9 cellular contexts compared by ENCODE assay signal in the genomic region with DNA sequence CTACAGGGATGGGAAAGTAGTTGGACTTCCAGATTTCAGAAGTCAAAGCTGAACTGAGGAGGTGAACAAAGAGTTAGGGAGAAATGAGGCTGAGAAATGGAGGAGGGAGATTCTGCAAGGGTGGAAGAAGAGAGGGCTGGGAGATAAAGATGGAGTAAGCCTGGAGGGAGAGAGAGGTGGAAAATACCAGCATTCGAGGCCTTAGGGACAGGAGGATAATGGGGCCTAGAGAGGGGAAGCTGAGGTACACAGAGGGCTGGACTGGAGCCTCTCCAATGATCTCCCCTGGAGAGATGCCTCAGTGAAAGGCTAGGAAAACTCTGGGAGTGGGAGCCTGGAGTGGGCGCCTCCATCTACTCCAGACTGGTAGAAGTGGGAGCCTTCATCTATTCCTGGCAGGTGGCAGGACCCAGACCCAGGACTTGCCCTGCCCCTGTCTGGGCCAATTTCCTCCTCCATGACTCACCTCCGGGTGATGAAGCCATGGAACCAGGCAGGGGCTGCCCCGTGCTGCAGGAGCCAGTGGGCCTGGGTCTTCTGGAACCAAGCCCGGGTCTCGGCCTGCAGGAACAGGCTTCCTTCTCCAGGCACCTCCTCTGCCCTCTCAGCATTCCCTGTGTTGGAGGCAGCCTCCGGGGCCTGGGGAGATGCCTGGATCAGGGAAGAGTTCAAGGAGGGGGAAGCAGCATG. TPM values are rescaled to one million over a fixed set of nuclear protein-coding genes. Genes with fewer than 3 reads are reported as not detected.
A peak's percentile ranks its signal among the peaks of the same experiment; 100 is the strongest.
DNase-seq lines count a peak whose midpoint lies in the region; ATAC-seq and TF ChIP-seq lines count a peak whose summit lies in the region.
"Had no signal": no experiment of that assay in that cellular context is flagged by ENCODE, and none has a peak within 500 bp of the region (broad histone marks: within the 10 kb centered on the region; RNA-seq: fewer than 3 reads in every experiment).

No MANE protein-coding gene starts in this region.

- peaks cover 0 to 10% (median 0%) of the 10 kb centered on the region in 7 donors for H3K27me3 ChIP-seq in spleen (replicated peaks in 1 of 7)

- WGBS in spleen, 5 donors = 62 to 88% (median 81%) methylated on average over 6 to 7 of the region's 7 CpGs

- H3K4me3 ChIP-seq in spleen = peak overlapping the region; percentile 4 to 71 (median 44)

- no peak for TF ChIP-seq CTCF in spleen (IDR thresholded peaks at IDR 0.05 in 8 of 11, conservative IDR thresholded peaks at IDR 0.05 in 3 of 11)

- peaks cover 7 to 56% (median 48%) of the 10 kb centered on the region in 6 donors for H3K4me1 ChIP-seq in spleen

- intact Hi-C loops in left cardiac atrium (cut with DNase I) (no loop called here), spleen (cut with DNase I; ENCODE audit: low total_unique reads) (no loop called here)

- TF ChIP-seq POLR2A in spleen (IDR thresholded peaks at IDR 0.05) = no peak

- H3K36me3 ChIP-seq in spleen = peaks cover 0 to 11% (median 0%) of the 10 kb centered on the region in 6 donors

- DNase-seq in HT1080 (ENCODE audit: low read depth) = peak; percentile 62
- DNase-seq in activated CD8-positive, alpha-beta memory T cell treated with anti-CD3 and anti-CD28 coated beads, Interleukin-2, amount 50 U/mL, for 4 hours = peak; percentile 61
- DNase-seq in left cardiac atrium = peak; percentile 34
- DNase-seq in spleen = no peak
- DNase-seq in SIG-M5 treated with dmso at 0.1 percent for 504 hours (lab: John Stamatoyannopoulos, UW; ENCODE audit: unreplicated experiment) = no peak

- H3K9me3 ChIP-seq in spleen = no peaks in the 10 kb centered on the region

- peak in 1 of 2 donors; percentile 26 for ATAC-seq in left cardiac atrium
- no peak for ATAC-seq in GM21423 (IDR thresholded peaks at IDR 0.05; ENCODE audit: unreplicated experiment)
- no peak for ATAC-seq in GM18511 (IDR thresholded peaks at IDR 0.05; ENCODE audit: unreplicated experiment)
- ATAC-seq in HG03108 (IDR thresholded peaks at IDR 0.05; ENCODE audit: unreplicated experiment) = no peak

- H3K27ac ChIP-seq in spleen = peak overlapping the region in 7 of 8 donors; percentile 45 to 93 (median 86)

RNA-seq across cellular contexts. Expression of a gene that starts 1.9 kb away (rescaled TPM):
- total RNA-seq in HT1080 (2014; rRNA removed; shearing (Covaris generic)) = 4.6 and 8.2 TPM in 2 replicates
- 5.4 and 7.3 TPM in 2 replicates for polyA plus RNA-seq in HT1080 (2015; cell fraction: cytosol; rRNA removed)
- polyA plus RNA-seq in HT1080 (2015; cell fraction: nucleus; rRNA removed) = 3.2 and 7.9 TPM in 2 replicates
- total RNA-seq in left cardiac atrium = 1 to 10 TPM; 1.1 to 2.8 TPM
- total RNA-seq in spleen = 10 to 100 TPM; 10.4 to 22.1 (median 15.1) TPM
- polyA plus RNA-seq in spleen = 1 to 10 TPM; 3.6 to 5.6 (median 5.2) TPM
- total RNA-seq: myocyte had no signal

RNA-seq across cellular contexts. Expression of a gene that starts 44.2 kb away (rescaled TPM):
- not detected in 2 replicates for total RNA-seq in HT1080 (2014; rRNA removed; shearing (Covaris generic))
- polyA plus RNA-seq in HT1080 (2015; cell fraction: cytosol; rRNA removed) = not detected in 2 replicates
- polyA plus RNA-seq in HT1080 (2015; cell fraction: nucleus; rRNA removed) = not detected in 2 replicates
- under 1 TPM; 0.05 to 0.12 TPM for total RNA-seq in left cardiac atrium
- total RNA-seq in spleen = under 1 TPM in 3 of 7 donors, not detected in 4; 0.09 TPM
- under 1 TPM in 1 of 3 donors, not detected in 2; under 0.01 TPM for polyA plus RNA-seq in spleen

RNA-seq across cellular contexts. Expression of a gene that starts 45.9 kb away (rescaled TPM):
- total RNA-seq in HT1080 (2014; rRNA removed; shearing (Covaris generic)) = 0.60 and 1.3 TPM in 2 replicates
- 0.12 and 0.48 TPM in 2 replicates for polyA plus RNA-seq in HT1080 (2015; cell fraction: cytosol; rRNA removed)
- 0.47 and 0.85 TPM in 2 replicates for polyA plus RNA-seq in HT1080 (2015; cell fraction: nucleus; rRNA removed)
- 1 to 10 TPM; 2.1 to 2.5 TPM for total RNA-seq in left cardiac atrium
- 1 to 10 TPM in 1 of 7 donors, under 1 TPM in 3, not detected in 3; 0.18 to 1.4 (median 0.48) TPM for total RNA-seq in spleen
- polyA plus RNA-seq in spleen = under 1 TPM in 2 of 3 donors, not detected in 1; 0.09 to 0.22 TPM

RNA-seq across cellular contexts. Expression of a gene that starts 47.4 kb away (rescaled TPM):
- 69.5 and 122 TPM in 2 replicates for total RNA-seq in HT1080 (2014; rRNA removed; shearing (Covaris generic))
- 59.2 and 73.1 TPM in 2 replicates for polyA plus RNA-seq in HT1080 (2015; cell fraction: cytosol; rRNA removed)
- polyA plus RNA-seq in HT1080 (2015; cell fraction: nucleus; rRNA removed) = 77.3 and 85.0 TPM in 2 replicates
- 10 to 100 TPM; 32.0 to 46.2 TPM for total RNA-seq in left cardiac atrium
- 10 to 100 TPM; 45.4 to 64.6 (median 57.9) TPM for total RNA-seq in spleen
- 10 to 100 TPM; 39.1 to 55.9 (median 52.5) TPM for polyA plus RNA-seq in spleen

Comparison
In these comparisons a context has a peak if more than half of its experiments do, and no peak if none do; other contexts are left out.
1. DNase-seq: peak in HT1080 (single experiment), activated CD8-positive, alpha-beta memory T cell treated with anti-CD3 and anti-CD28 coated beads, Interleukin-2, amount 50 U/mL, for 4 hours (single experiment) and left cardiac atrium (single experiment); none in spleen (single experiment) and SIG-M5 treated with dmso at 0.1 percent for 504 hours (single experiment).